1 cellular context compared by ENCODE assay signal in genomic region chr14:40280652-40281051, GRCh38.
TF ChIP-seq lines count a peak whose summit lies in the region.

No MANE protein-coding gene starts in this region.

TF ChIP-seq in H1, 55 proteins besides CTCF, POLR2A, EP300 and RAD21 (continued from another document):
- TF ChIP-seq CHD7 (IDR thresholded peaks at IDR 0.05; ENCODE audit: insufficient replicate concordance, low read length) = no peak
- TF ChIP-seq HDAC2 (IDR thresholded peaks at IDR 0.05; ENCODE audit: borderline replicate concordance in 1 of 2, low read depth in 2 of 2, low read length in 2 of 2) = no peak
- TF ChIP-seq EGR1 (IDR thresholded peaks at IDR 0.05; ENCODE audit: borderline replicate concordance, low read depth, low read length) = no peak
- TF ChIP-seq ASH2L (IDR thresholded peaks at IDR 0.05; ENCODE audit: low read length) = no peak
- no peak for TF ChIP-seq TEAD4 (IDR thresholded peaks at IDR 0.05; ENCODE audit: low read depth, low read length)
- TF ChIP-seq NRF1 (IDR thresholded peaks at IDR 0.05; ENCODE audit: low read depth, low read length) = no peak
TF ChIP-seq in H1: peak in this region for 0.
